ENCODE assay signal across 33 cellular contexts in genomic region chr17:73531171-73531570, GRCh38.
"Had no signal": no experiment of that assay in that cellular context is flagged by ENCODE, and none has a peak within 500 bp of the region (broad histone marks: within the 10 kb centered on the region; RNA-seq: fewer than 3 reads in every experiment).

No MANE protein-coding gene starts in this region.

- H3K36me3 ChIP-seq: brain microvascular endothelial cell, cardiac muscle cell, Peyer's patch, SJSA1 had no signal

- H3K9me3 ChIP-seq: Peyer's patch, SJSA1 had no signal

- H3K27me3 ChIP-seq: brain microvascular endothelial cell, cardiac muscle cell, Peyer's patch had no signal

- H3K4me1 ChIP-seq: Peyer's patch, SJSA1 had no signal

- ATAC-seq: activated CD8-positive, alpha-beta memory T cell treated with anti-CD3 and anti-CD28 coated beads, Interleukin-2, amount 10 ng/mL, durations not matched to agents 7 days and 5 days; activated naive CD8-positive, alpha-beta T cell treated with anti-CD3 and anti-CD28 coated beads, Interleukin-2, amount 50 U/mL, for 24 hours; K562; PC-3 had no signal

- DNase-seq: activated B cell treated with CpG ODN at 0.5 μM for 24 hours; activated CD4-positive, alpha-beta memory T cell treated with anti-CD3 and anti-CD28 coated beads, Interleukin-2, amount 10 ng/mL, durations not matched to agents 7 days and 5 days; activated CD4-positive, alpha-beta T cell treated with anti-CD3 and anti-CD28 coated beads for 4 hours; activated CD4-positive, CD25-positive, alpha-beta regulatory T cell treated with anti-CD3 and anti-CD28 coated beads, Interleukin-2, amount 50 U/mL, for 72 hours; activated CD8-positive, alpha-beta memory T cell treated with anti-CD3 and anti-CD28 coated beads for 24 hours; activated CD8-positive, alpha-beta memory T cell treated with anti-CD3 and anti-CD28 coated beads, Interleukin-2, amount 10 ng/mL, durations not matched to agents 7 days and 5 days; activated CD8-positive, alpha-beta memory T cell treated with anti-CD3 and anti-CD28 coated beads, Interleukin-2, amount 50 U/mL, for 48 hours; activated effector memory CD4-positive, alpha-beta T cell treated with Interleukin-2 at 50 U/mL for 16 hours; activated naive CD4-positive, alpha-beta T cell treated with anti-CD3 and anti-CD28 coated beads, Interleukin-2, amount 10 ng/mL, durations not matched to agents 7 days and 5 days; activated naive CD8-positive, alpha-beta T cell treated with anti-CD3 and anti-CD28 coated beads, Interleukin-2, amount 50 U/mL, for 24 hours; activated T-cell treated with anti-CD3 and anti-CD28 coated beads, Interleukin-2, amount 50 U/mL, for 48 hours; anterior cingulate cortex; brain microvascular endothelial cell; NCI-H1105; NCI-H1417 treated with DMSO at 0.1 percent for 48 hours; NCI-H1694 treated with DMSO at 0.1 percent for 48 hours; NCI-H2029; NCI-H510A; NCI-H526; NCI-H748 treated with DMSO at 0.1 percent for 48 hours; NK-92 treated with Interleukin-12 subunit alpha and Interleukin-12 subunit beta, amount 100 ng/mL, for 24 hours; PC-3; Peyer's patch; RPMI8226; SHP77 treated with DMSO at 0.1 percent for 48 hours; SW 1271; T-helper 1 cell; T-helper 2 cell; T-helper 9 cell had no signal

- H3K27ac ChIP-seq: brain microvascular endothelial cell, cardiac muscle cell, Peyer's patch, SJSA1, VCaP had no signal

- H3K4me3 ChIP-seq: cardiac muscle cell, K562, Peyer's patch, SJSA1 had no signal
